Comparison of ENCODE assay signal across 1 cellular context in the genomic region with DNA sequence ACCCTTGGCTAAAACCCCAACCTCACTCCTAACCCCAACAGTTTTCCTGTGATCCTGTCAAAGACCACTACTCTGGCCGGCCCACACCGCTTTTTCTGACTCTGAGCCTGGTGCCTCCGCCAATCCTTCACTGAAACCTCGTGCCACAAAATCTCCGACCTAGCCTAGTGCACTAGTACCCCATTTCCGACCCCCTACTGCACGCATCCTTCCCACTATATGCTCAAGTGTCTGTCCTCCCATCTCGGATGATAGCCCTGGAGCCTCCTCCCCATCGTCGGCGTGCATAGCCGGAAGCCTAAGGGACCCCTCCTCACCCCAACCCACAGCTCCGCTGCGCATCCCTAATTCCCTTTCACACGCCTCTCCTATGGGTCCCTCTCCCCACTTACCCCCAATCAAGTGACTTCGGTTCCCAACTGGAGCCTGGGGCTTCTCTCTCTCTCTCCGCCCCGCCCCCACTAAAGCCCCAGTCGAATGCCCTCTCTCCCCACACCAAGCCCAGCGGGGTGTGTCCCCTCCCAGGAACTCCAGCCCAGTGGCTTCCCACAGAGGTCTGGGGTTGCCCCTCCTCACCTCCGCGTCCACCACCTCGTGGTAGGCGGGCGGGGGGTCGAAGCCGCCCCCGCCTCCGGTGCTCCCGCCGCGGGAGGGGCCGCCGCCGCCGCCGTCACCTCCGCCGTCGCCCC.
TF ChIP-seq lines count a peak whose summit lies in the region.

No MANE protein-coding gene starts in this region.

TF ChIP-seq in HCT116, 20 proteins besides CTCF, POLR2A, EP300 and RAD21 (continued from another document):
- no peak for TF ChIP-seq YY1 (IDR thresholded peaks at IDR 0.05; ENCODE audit: extremely low read depth, insufficient replicate concordance, low read depth, low read length)
TF ChIP-seq in HCT116: peak in this region for 0.
